36 cellular contexts compared by ENCODE assay signal in genomic region chr10:34462993-34463392, GRCh38.
"Had no signal": no experiment of that assay in that cellular context is flagged by ENCODE, and none has a peak within 500 bp of the region (broad histone marks: within the 10 kb centered on the region; RNA-seq: fewer than 3 reads in every experiment).

No MANE protein-coding gene starts in this region.

- H3K4me3 ChIP-seq: MG63 had no signal

- H3K36me3 ChIP-seq: MG63 had no signal

- H3K27me3 ChIP-seq: MG63 had no signal

- H3K9me3 ChIP-seq: MG63 had no signal

- DNase-seq: Karpas-422, Kasumi-1, MG63, MM.1S, MV-4-11, NCI-H1048, NCI-H1092, NCI-H1092 treated with DMSO at 0.1 percent for 48 hours, NCI-H1105, NCI-H1105 treated with DMSO at 0.1 percent for 48 hours, NCI-H1417, NCI-H1417 treated with DMSO at 0.1 percent for 48 hours, NCI-H1436, NCI-H1436 treated with DMSO at 0.1 percent for 48 hours, NCI-H146, NCI-H1694, NCI-H1694 treated with DMSO at 0.1 percent for 48 hours, NCI-H187, NCI-H187 treated with DMSO at 0.1 percent for 48 hours, NCI-H1930, NCI-H2029, NCI-H2029 treated with DMSO at 0.1 percent for 48 hours, NCI-H2081, NCI-H2081 treated with DMSO at 0.1 percent for 48 hours, NCI-H2107, NCI-H2171, NCI-H2171 treated with DMSO at 0.1 percent for 48 hours, NCI-H2227 treated with DMSO at 0.1 percent for 48 hours, NCI-H226, NCI-H345, NCI-H446, NCI-H446 treated with DMSO at 0.1 percent for 48 hours, NCI-H510A, NCI-H510A treated with DMSO at 0.1 percent for 48 hours, NCI-H524, NCI-H524 treated with DMSO at 0.1 percent for 48 hours had no signal
